In genomic region chr21:45952527-45952926, GRCh38 we compare ENCODE assay signal across 1 cellular context. TPM values are rescaled to one million over a fixed set of nuclear protein-coding genes. Genes with fewer than 3 reads are reported as not detected.
"Had no signal": no experiment of that assay in that cellular context is flagged by ENCODE, and none has a peak within 500 bp of the region (broad histone marks: within the 10 kb centered on the region; RNA-seq: fewer than 3 reads in every experiment).

No MANE protein-coding gene starts in this region.

RNA-seq across cellular contexts. Expression of gene COL6A1, which starts 29.0 kb away (rescaled TPM):
- polyA plus RNA-seq: IgD-negative memory B cell had no signal
